18 cellular contexts compared by ENCODE assay signal in the genomic region with DNA sequence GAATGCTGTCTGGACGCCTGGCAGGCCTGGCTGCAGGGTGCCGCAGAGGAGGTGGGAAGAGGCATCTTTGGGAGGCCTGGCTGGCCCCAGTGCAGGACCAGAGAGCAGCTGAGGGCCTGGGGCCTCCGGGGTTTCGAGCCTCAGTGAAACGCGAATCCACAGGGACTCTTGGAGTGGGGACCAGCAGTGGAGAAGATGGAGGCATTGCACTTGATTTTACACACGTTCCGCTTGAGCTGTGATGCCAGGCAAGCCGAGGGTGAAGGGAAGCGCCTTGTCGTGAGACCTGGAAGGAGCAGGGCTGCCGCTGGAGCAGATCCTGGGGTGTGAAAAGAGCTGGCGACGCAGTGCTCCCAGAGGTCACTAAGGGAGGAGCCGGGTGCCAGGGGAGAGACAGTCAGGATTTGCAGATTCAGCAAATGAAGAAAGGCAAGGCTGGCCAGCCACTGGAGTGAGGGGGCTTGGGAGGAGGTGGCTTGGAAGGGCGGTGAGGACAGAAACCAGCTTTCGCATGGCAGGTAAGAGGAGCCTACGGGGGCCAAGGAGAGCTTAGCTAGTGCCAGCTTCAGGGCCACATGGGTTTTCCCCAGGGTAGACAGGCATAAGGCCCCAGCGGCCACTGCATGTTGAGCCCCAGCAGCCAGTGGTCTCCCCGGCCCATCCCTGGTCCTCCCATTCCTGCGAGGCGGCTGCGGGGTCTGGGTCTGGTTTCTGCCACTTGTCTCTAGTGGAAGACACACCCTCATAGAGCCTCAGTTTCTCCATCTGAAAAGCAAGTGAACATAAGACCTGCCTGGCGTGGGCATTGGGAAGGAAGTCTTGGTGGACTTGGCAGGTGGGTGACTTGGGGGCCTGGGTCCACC.
A peak's percentile ranks its signal among the peaks of the same experiment; 100 is the strongest.
DNase-seq lines count a peak whose midpoint lies in the region; ATAC-seq and TF ChIP-seq lines count a peak whose summit lies in the region.
"Had no signal": no experiment of that assay in that cellular context is flagged by ENCODE, and none has a peak within 500 bp of the region (broad histone marks: within the 10 kb centered on the region; RNA-seq: fewer than 3 reads in every experiment).

No MANE protein-coding gene starts in this region.

- H3K9me1 ChIP-seq in IMR-90 (ENCODE audit: insufficient read depth, low read length): peaks cover 8% of the 10 kb centered on the region

- ATAC-seq in IMR-90 (ENCODE audit: low read depth): no peak
- no peak for ATAC-seq in activated CD8-positive, alpha-beta memory T cell treated with anti-CD3 and anti-CD28 coated beads, Interleukin-2, amount 10 ng/mL, durations not matched to agents 7 days and 5 days
- ATAC-seq: gastroesophageal sphincter had no signal

- no peak overlapping the region for H3K56ac ChIP-seq in IMR-90 (ENCODE audit: extremely low read depth, insufficient read depth, low read length)

- no peak overlapping the region for H2BK15ac ChIP-seq in IMR-90 (ENCODE audit: low read depth, low read length)

- intact Hi-C loops in IMR-90 (cut with micrococcal nuclease): no loop called here
- intact Hi-C loops in sigmoid colon (cut with DNase I): no loop called here

- H3K18ac ChIP-seq in IMR-90 (ENCODE audit: low read depth, low read length): no peak overlapping the region

- in situ Hi-C loops in IMR-90 (cut with MboI; ENCODE audit: low sequenced_read_pairs): no loop called here

- WGBS in IMR-90 (ENCODE audit: extremely low coverage in 2 of 2, insufficient read length in 1 of 2), 2 experiments: 84% methylated on average over 18 of the region's 24 CpGs; no CpG with 5 or more reads in 1 of the 2 experiments
- WGBS in sigmoid colon, 2 donors: 96 to 98% methylated on average over 24 of the region's 24 CpGs

- H3K4me3 ChIP-seq in IMR-90 (ENCODE audit: insufficient read depth, low read depth, low read length): no peak overlapping the region
- H3K4me3 ChIP-seq in sigmoid colon: no peak overlapping the region
- H3K4me3 ChIP-seq: gastroesophageal sphincter, psoas muscle, smooth muscle cell had no signal

- no peak for TF ChIP-seq RAD21 in IMR-90 (IDR thresholded peaks at IDR 0.05; ENCODE audit: low read length)

- POLR2A ChIA-PET in activated CD4-positive, alpha-beta T cell treated with anti-CD3 and anti-CD28 coated beads, Interleukin-2, amount 10 ng/mL, durations not matched to agents 7 days and 5 days (lab: Charles Lee): no interaction called here
- POLR2A ChIA-PET in IMR-90 (lab: Charles Lee; ENCODE audit: unreplicated experiment): no interaction called here

- H3K9me3 Mint-ChIP-seq in activated CD4-positive, alpha-beta T cell treated with anti-CD3 and anti-CD28 coated beads, Interleukin-2, amount 10 ng/mL, durations not matched to agents 7 days and 5 days: peaks cover 13% of the 10 kb centered on the region
- H3K9me3 Mint-ChIP-seq in chondrocyte (ENCODE audit: low read depth): no peaks in the 10 kb centered on the region
- H3K9me3 Mint-ChIP-seq in endothelial cell (ENCODE audit: unreplicated experiment): no peaks in the 10 kb centered on the region
- no peaks in the 10 kb centered on the region for H3K9me3 Mint-ChIP-seq in activated CD8-positive, alpha-beta memory T cell treated with anti-CD3 and anti-CD28 coated beads, Interleukin-2, amount 10 ng/mL, durations not matched to agents 7 days and 5 days (ENCODE audit: low read depth)

- no peaks in the 10 kb centered on the region for H3K9me3 ChIP-seq in IMR-90 (ENCODE audit: control insufficient read depth, insufficient read depth, low read length)
- no peaks in the 10 kb centered on the region for H3K9me3 ChIP-seq in sigmoid colon
- H3K9me3 ChIP-seq: gastroesophageal sphincter, psoas muscle had no signal

- no TSS peak for BruUV-seq in IMR-90 (replicated peaks; lab: Mats Ljungman, UMichigan)

- H2AFZ ChIP-seq in IMR-90 (replicated peaks; ENCODE audit: low read length, poor library complexity): no peak overlapping the region

- H3K36me3 ChIP-seq in IMR-90 (ENCODE audit: control insufficient read depth, insufficient read depth, low read length): peaks cover 6% of the 10 kb centered on the region; the same call in 1 of the 2 replicates
- H3K36me3 ChIP-seq in sigmoid colon: peaks cover 0 to 5% (median 0%) of the 10 kb centered on the region in 4 donors

- no peaks in the 10 kb centered on the region for H4K20me1 ChIP-seq in IMR-90 (ENCODE audit: insufficient read depth, low read length)

- no peak overlapping the region for H3K4me3 Mint-ChIP-seq in activated CD4-positive, alpha-beta T cell treated with anti-CD3 and anti-CD28 coated beads, Interleukin-2, amount 10 ng/mL, durations not matched to agents 7 days and 5 days
- H3K4me3 Mint-ChIP-seq in chondrocyte (ENCODE audit: unreplicated experiment) (no peak overlapping the region), endothelial cell (ENCODE audit: unreplicated experiment) (no peak overlapping the region)
- H3K4me3 Mint-ChIP-seq in activated CD8-positive, alpha-beta memory T cell treated with anti-CD3 and anti-CD28 coated beads, Interleukin-2, amount 10 ng/mL, durations not matched to agents 7 days and 5 days: no peak overlapping the region
- H3K4me3 Mint-ChIP-seq: CD14-positive monocyte had no signal

- TF ChIP-seq POLR2A in IMR-90 (IDR thresholded peaks at IDR 0.05; ENCODE audit: low read depth, low read length): no peak
- no peak for TF ChIP-seq POLR2A in sigmoid colon (IDR thresholded peaks at IDR 0.05)

- H3K79me1 ChIP-seq in IMR-90 (ENCODE audit: low read depth in 1 of 2, low read length in 2 of 2): peaks cover 23 to 46% of the 10 kb centered on the region in 2 experiments

- H4K5ac ChIP-seq in IMR-90 (ENCODE audit: low read depth, low read length): no peak overlapping the region

- H4K91ac ChIP-seq in IMR-90 (ENCODE audit: insufficient read depth, low read depth, low read length): no peak overlapping the region

- no peak overlapping the region for H3K23ac ChIP-seq in IMR-90 (ENCODE audit: low read depth, low read length)

- DNase-seq in activated CD4-positive, alpha-beta T cell treated with anti-CD3 and anti-CD28 coated beads, Interleukin-2, amount 10 ng/mL, durations not matched to agents 7 days and 5 days: no peak
- DNase-seq in activated CD4-positive, alpha-beta T cell treated with anti-CD3 and anti-CD28 coated beads for 4 hours: no peak
- DNase-seq in IMR-90: no peak
- peak; percentile 58 for DNase-seq in chondrocyte (ENCODE audit: low spot score)
- DNase-seq in sigmoid colon: peak; percentile 44
- DNase-seq in HPDE6-E6E7 (ENCODE audit: extremely low spot score): no peak
- DNase-seq in endothelial cell (ENCODE audit: low spot score): no peak
- no peak for DNase-seq in activated CD8-positive, alpha-beta memory T cell treated with anti-CD3 and anti-CD28 coated beads, Interleukin-2, amount 10 ng/mL, durations not matched to agents 7 days and 5 days
- DNase-seq: amniotic stem cell, caudate nucleus, DMS 273 treated with DMSO at 0.1 percent for 48 hours, NCI-H1105, NCI-H2107, NCI-H524 had no signal

- no peak overlapping the region for H2BK120ac ChIP-seq in IMR-90 (ENCODE audit: low read depth, low read length)

- CTCF ChIA-PET in activated CD4-positive, alpha-beta T cell treated with anti-CD3 and anti-CD28 coated beads, Interleukin-2, amount 10 ng/mL, durations not matched to agents 7 days and 5 days (lab: Charles Lee): interaction anchor here (0.9 to 1.9 kb wide), 3 partner anchors 12 to 21 kb away, joined by 3 to 5 read pairs (median 3); no protein-coding TSS in a partner anchor
- CTCF ChIA-PET in IMR-90 (lab: Yijun Ruan, JAX): no interaction called here
- CTCF ChIA-PET in activated CD8-positive, alpha-beta memory T cell treated with anti-CD3 and anti-CD28 coated beads, Interleukin-2, amount 10 ng/mL, durations not matched to agents 7 days and 5 days (lab: Charles Lee): interaction anchor here (0.9 to 1.5 kb wide), 2 partner anchors 8 to 17 kb away, joined by 3 read pairs; no protein-coding TSS in a partner anchor

- no peak overlapping the region; the same call in 1 of the 2 replicates for H2BK20ac ChIP-seq in IMR-90 (ENCODE audit: low read depth, low read length)

- H3K4me2 ChIP-seq in IMR-90 (ENCODE audit: low read depth, low read length): no peak overlapping the region
- H3K4me2 ChIP-seq: smooth muscle cell had no signal

- H2AK5ac ChIP-seq in IMR-90 (ENCODE audit: low read depth, low read length): peak overlapping the region; percentile 53; the same call in 1 of the 2 replicates

- H3K4ac ChIP-seq in IMR-90 (ENCODE audit: low read depth, low read length): no peak overlapping the region

- peaks cover 7% of the 10 kb centered on the region for H3K4me1 ChIP-seq in IMR-90 (ENCODE audit: control insufficient read depth, insufficient read depth, low read length)
- H3K4me1 ChIP-seq in sigmoid colon: no peaks in the 10 kb centered on the region
- H3K4me1 ChIP-seq: gastroesophageal sphincter had no signal

- no peak for TF ChIP-seq EP300 in sigmoid colon (IDR thresholded peaks at IDR 0.05)

- H3K27ac Mint-ChIP-seq in activated CD4-positive, alpha-beta T cell treated with anti-CD3 and anti-CD28 coated beads, Interleukin-2, amount 10 ng/mL, durations not matched to agents 7 days and 5 days: peak overlapping the region; percentile 75
- H3K27ac Mint-ChIP-seq in chondrocyte (ENCODE audit: unreplicated experiment) (no peak overlapping the region), endothelial cell (ENCODE audit: unreplicated experiment) (no peak overlapping the region)
- no peak overlapping the region for H3K27ac Mint-ChIP-seq in activated CD8-positive, alpha-beta memory T cell treated with anti-CD3 and anti-CD28 coated beads, Interleukin-2, amount 10 ng/mL, durations not matched to agents 7 days and 5 days

- H3K9ac ChIP-seq in IMR-90 (ENCODE audit: low read depth, low read length): no peak overlapping the region

- H3K14ac ChIP-seq in IMR-90 (replicated peaks; ENCODE audit: low read depth, low read length): no peak overlapping the region

- H3K27me3 ChIP-seq in IMR-90 (ENCODE audit: control insufficient read depth, insufficient read depth, low read length) (no peaks in the 10 kb centered on the region), sigmoid colon (no peaks in the 10 kb centered on the region)
- H3K27me3 ChIP-seq: gastroesophageal sphincter had no signal

- H3K36me3 Mint-ChIP-seq in activated CD4-positive, alpha-beta T cell treated with anti-CD3 and anti-CD28 coated beads, Interleukin-2, amount 10 ng/mL, durations not matched to agents 7 days and 5 days (ENCODE audit: low read depth): peaks cover 84% of the 10 kb centered on the region
- H3K36me3 Mint-ChIP-seq in chondrocyte (ENCODE audit: low read depth) (no peaks in the 10 kb centered on the region), endothelial cell (ENCODE audit: low read depth, unreplicated experiment) (peaks cover 10% of the 10 kb centered on the region)
- peaks cover 41% of the 10 kb centered on the region for H3K36me3 Mint-ChIP-seq in activated CD8-positive, alpha-beta memory T cell treated with anti-CD3 and anti-CD28 coated beads, Interleukin-2, amount 10 ng/mL, durations not matched to agents 7 days and 5 days

- H2AK9ac ChIP-seq in IMR-90 (replicated peaks; ENCODE audit: low read depth, low read length, poor library complexity): no peak overlapping the region

- TF ChIP-seq CTCF in IMR-90 (conservative IDR thresholded peaks at IDR 0.05; ENCODE audit: low read depth, low read length) (no peak), chondrocyte (IDR thresholded peaks at IDR 0.05) (no peak), sigmoid colon (IDR thresholded peaks at IDR 0.05) (no peak), endothelial cell (IDR thresholded peaks at IDR 0.05; ENCODE audit: unreplicated experiment) (no peak)

- dilution Hi-C loops in IMR-90 (cut with HindIII; ENCODE audit: low sequenced_read_pairs, unreplicated experiment): no loop called here

- H2BK5ac ChIP-seq in IMR-90 (ENCODE audit: low read depth, low read length, poor library complexity, severe bottlenecking): no peak overlapping the region

- H3K27me3 Mint-ChIP-seq in activated CD4-positive, alpha-beta T cell treated with anti-CD3 and anti-CD28 coated beads, Interleukin-2, amount 10 ng/mL, durations not matched to agents 7 days and 5 days: no peaks in the 10 kb centered on the region
- H3K27me3 Mint-ChIP-seq in chondrocyte (ENCODE audit: low read depth) (no peaks in the 10 kb centered on the region), endothelial cell (ENCODE audit: unreplicated experiment) (peaks cover 9% of the 10 kb centered on the region)
- no peaks in the 10 kb centered on the region for H3K27me3 Mint-ChIP-seq in activated CD8-positive, alpha-beta memory T cell treated with anti-CD3 and anti-CD28 coated beads, Interleukin-2, amount 10 ng/mL, durations not matched to agents 7 days and 5 days

- no peak overlapping the region for H4K8ac ChIP-seq in IMR-90 (ENCODE audit: low read depth in 2 of 2, low read length in 2 of 2)

- peaks cover 92% of the 10 kb centered on the region for H3K4me1 Mint-ChIP-seq in activated CD4-positive, alpha-beta T cell treated with anti-CD3 and anti-CD28 coated beads, Interleukin-2, amount 10 ng/mL, durations not matched to agents 7 days and 5 days
- H3K4me1 Mint-ChIP-seq in chondrocyte (ENCODE audit: low read depth) (peaks cover 9% of the 10 kb centered on the region), endothelial cell (ENCODE audit: unreplicated experiment) (peaks cover 4% of the 10 kb centered on the region)
- peaks cover 58% of the 10 kb centered on the region for H3K4me1 Mint-ChIP-seq in activated CD8-positive, alpha-beta memory T cell treated with anti-CD3 and anti-CD28 coated beads, Interleukin-2, amount 10 ng/mL, durations not matched to agents 7 days and 5 days

- no peak overlapping the region for H3K27ac ChIP-seq in IMR-90 (ENCODE audit: insufficient read depth, low read length)
- H3K27ac ChIP-seq in sigmoid colon: no peak overlapping the region
- H3K27ac ChIP-seq: gastroesophageal sphincter, psoas muscle had no signal

Comparison
In these comparisons a context has a peak if more than half of its experiments do, and no peak if none do; other contexts are left out.
1. DNase-seq: peak in chondrocyte (single experiment) and sigmoid colon (single experiment); none in activated CD4-positive, alpha-beta T cell treated with anti-CD3 and anti-CD28 coated beads, Interleukin-2, amount 10 ng/mL, durations not matched to agents 7 days and 5 days (single experiment), activated CD4-positive, alpha-beta T cell treated with anti-CD3 and anti-CD28 coated beads for 4 hours (0 of 2), IMR-90 (single experiment), HPDE6-E6E7 (single experiment), endothelial cell (single experiment) and activated CD8-positive, alpha-beta memory T cell treated with anti-CD3 and anti-CD28 coated beads, Interleukin-2, amount 10 ng/mL, durations not matched to agents 7 days and 5 days (single experiment).